In the genomic region with DNA sequence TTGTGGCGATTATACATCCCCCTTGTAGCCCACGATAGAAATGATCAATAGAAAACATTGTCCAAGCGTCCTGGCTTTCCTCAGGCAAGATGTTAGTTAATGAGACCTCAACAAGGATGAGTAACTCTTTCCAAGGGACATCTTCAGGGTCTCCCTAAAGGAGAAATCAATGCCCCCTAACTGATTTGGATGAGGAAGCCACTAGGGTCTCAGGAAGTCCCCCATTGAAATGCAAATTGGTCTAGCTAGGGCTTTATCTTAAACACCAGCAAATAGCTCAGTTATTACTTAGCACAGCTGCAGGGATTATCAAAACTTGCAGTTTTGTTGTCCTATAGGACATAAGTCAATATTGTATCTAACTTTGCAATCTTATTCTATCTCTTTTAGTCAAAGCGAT, we compare ENCODE assay signal across 21 cellular contexts.
"Had no signal": no experiment of that assay in that cellular context is flagged by ENCODE, and none has a peak within 500 bp of the region (broad histone marks: within the 10 kb centered on the region; RNA-seq: fewer than 3 reads in every experiment).

No MANE protein-coding gene starts in this region.

- H3K36me3 ChIP-seq: breast epithelium had no signal

- ATAC-seq: activated CD8-positive, alpha-beta memory T cell treated with anti-CD3 and anti-CD28 coated beads, Interleukin-2, amount 10 ng/mL, durations not matched to agents 7 days and 5 days; PC-3 had no signal

- H3K27ac ChIP-seq: breast epithelium had no signal

- FAIRE-seq: RCC 7860 had no signal

- H3K4me1 ChIP-seq: breast epithelium had no signal

- H3K9me3 ChIP-seq: breast epithelium had no signal

- DNase-seq: activated B cell treated with CpG ODN at 0.5 μM for 24 hours; activated CD4-positive, alpha-beta T cell treated with anti-CD3 and anti-CD28 coated beads for 1 hour; activated CD4-positive, alpha-beta T cell treated with anti-CD3 and anti-CD28 coated beads, Interleukin-2, amount 10 ng/mL, durations not matched to agents 24 days and 14 days; activated CD4-positive, alpha-beta T cell treated with anti-CD3 and anti-CD28 coated beads, Interleukin-2, amount 50 U/mL, for 48 hours; activated CD8-positive, alpha-beta memory T cell treated with anti-CD3 and anti-CD28 coated beads, Interleukin-2, amount 10 ng/mL, durations not matched to agents 7 days and 5 days; activated effector memory CD4-positive, alpha-beta T cell treated with Interleukin-2 at 50 U/mL for 16 hours; activated naive CD4-positive, alpha-beta T cell; activated T-cell treated with anti-CD3 and anti-CD28 coated beads, Interleukin-2, amount 50 U/mL, for 24 hours; aorta; Karpas-422; MM.1S; NCI-H1105; NCI-H1436; NCI-H1694 treated with DMSO at 0.1 percent for 48 hours; NCI-H2029 treated with DMSO at 0.1 percent for 48 hours; NCI-H345; NCI-H510A treated with DMSO at 0.1 percent for 48 hours; PC-3; SHP77 treated with DMSO at 0.1 percent for 48 hours had no signal

- H3K4me3 ChIP-seq: breast epithelium had no signal
